Comparison of ENCODE assay signal across 15 cellular contexts in genomic region chr12:55874465-55874864, GRCh38. TPM values are rescaled to one million over a fixed set of nuclear protein-coding genes. Genes with fewer than 3 reads are reported as not detected.
"Had no signal": no experiment of that assay in that cellular context is flagged by ENCODE, and none has a peak within 500 bp of the region (broad histone marks: within the 10 kb centered on the region; RNA-seq: fewer than 3 reads in every experiment).

No MANE protein-coding gene starts in this region.

- H3K9me3 ChIP-seq: gastrocnemius medialis had no signal

- ATAC-seq: activated T-helper 17 cell treated with anti-CD3 and anti-CD28 coated beads, Interleukin-2, amount 50 U/mL, for 72 hours; gastrocnemius medialis; heart right ventricle; left ventricle myocardium superior had no signal

- H3K27me3 ChIP-seq: gastrocnemius medialis, heart right ventricle, transverse colon had no signal

- H3K36me3 ChIP-seq: gastrocnemius medialis, heart right ventricle, transverse colon had no signal

- H3K4me1 ChIP-seq: gastrocnemius medialis, heart right ventricle, transverse colon had no signal

- H3K4me3 ChIP-seq: gastrocnemius medialis, heart right ventricle, transverse colon had no signal

- H3K27ac ChIP-seq: gastrocnemius medialis, heart right ventricle, transverse colon had no signal

- DNase-seq: activated B cell treated with CpG ODN at 0.5 μM for 24 hours; activated CD4-positive, alpha-beta T cell treated with anti-CD3 and anti-CD28 coated beads, Interleukin-2, amount 10 ng/mL, durations not matched to agents 7 days and 5 days; activated naive CD4-positive, alpha-beta T cell treated with anti-CD3 and anti-CD28 coated beads, Interleukin-2, amount 10 ng/mL, durations not matched to agents 7 days and 5 days; activated T-cell treated with anti-CD3 and anti-CD28 coated beads for 4 hours; endodermal cell; gastrocnemius medialis; heart right ventricle; islet precursor cell; left ventricle myocardium superior; mesendoderm; retina; transverse colon had no signal

RNA-seq across cellular contexts. Expression of gene MMP19, which starts 31.7 kb away (rescaled TPM):
- total RNA-seq: activated CD4-positive, alpha-beta T cell treated with anti-CD3 and anti-CD28 coated beads, Interleukin-2, amount 10 ng/mL, durations not matched to agents 7 days and 5 days; activated CD8-positive, alpha-beta memory T cell treated with anti-CD3 and anti-CD28 coated beads for 36 hours; activated T-helper 17 cell treated with anti-CD3 and anti-CD28 coated beads, Interleukin-2, amount 50 U/mL, for 72 hours; neural crest cell had no signal
